Comparison of ENCODE assay signal across 24 cellular contexts in the genomic region with DNA sequence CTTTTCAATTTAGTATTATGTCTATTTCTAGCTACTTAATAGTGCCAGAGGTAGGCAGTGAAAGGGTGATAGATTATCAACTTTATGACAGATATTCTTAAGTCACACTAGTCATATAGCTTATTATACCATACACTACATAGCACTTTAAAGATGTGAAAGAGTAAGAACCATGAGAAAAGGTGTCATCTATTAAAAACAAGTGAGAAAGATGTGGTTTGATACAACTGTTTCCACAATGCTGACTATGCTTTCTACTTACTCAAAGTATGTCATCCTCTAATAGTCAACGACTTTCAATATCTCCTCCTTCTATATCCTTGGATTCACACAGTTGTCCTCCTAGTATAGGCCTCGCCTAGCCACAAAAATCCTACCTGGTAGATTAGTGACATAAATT.
"Had no signal": no experiment of that assay in that cellular context is flagged by ENCODE, and none has a peak within 500 bp of the region (broad histone marks: within the 10 kb centered on the region; RNA-seq: fewer than 3 reads in every experiment).

No MANE protein-coding gene starts in this region.

- DNase-seq: hypothalamus; islet precursor cell; left ventricle myocardium inferior; mesendoderm; naive B cell; ovary; sigmoid colon; spleen; stimulated activated CD4-positive, alpha-beta T cell treated with anti-CD3 and anti-CD28 coated beads, Interleukin-4, amount 100 ng/mL, for 24 hours; stimulated activated naive CD4-positive, alpha-beta T cell; tibial artery; trophoblast cell; upper lobe of right lung had no signal

- H3K36me3 Mint-ChIP-seq: stimulated activated effector memory CD8-positive, alpha-beta T cell treated with anti-CD3 and anti-CD28 coated beads, Interleukin-12 subunit alpha, Interleukin-12 subunit beta, amount 100 ng/mL, for 72 hours had no signal

- H3K27me3 ChIP-seq: ovary, right atrium auricular region, sigmoid colon, spleen, suprapubic skin, tibial artery, upper lobe of right lung had no signal

- H3K36me3 ChIP-seq: ovary had no signal

- H3K4me1 Mint-ChIP-seq: mesothelial cell of epicardium, naive B cell had no signal

- H3K9me3 Mint-ChIP-seq: natural killer cell treated with Interleukin-12 subunit alpha and Interleukin-12 subunit beta and Interleukin-15 and Interleukin-18, amount 100 ng/mL, for 72 hours; stimulated activated effector memory CD8-positive, alpha-beta T cell treated with anti-CD3 and anti-CD28 coated beads, Interleukin-12 subunit alpha, Interleukin-12 subunit beta, amount 100 ng/mL, for 72 hours; stimulated activated naive CD8-positive, alpha-beta T cell treated with anti-CD3 and anti-CD28 coated beads, Interleukin-15, Interleukin-2, amounts not matched to agents 100 ng/mL and 50 ng/mL, for 24 hours had no signal

- H3K9me3 ChIP-seq: ovary, sigmoid colon, suprapubic skin, upper lobe of right lung had no signal

- H3K27me3 Mint-ChIP-seq: naive B cell; natural killer cell treated with Interleukin-12 subunit alpha and Interleukin-12 subunit beta and Interleukin-15 and Interleukin-18, amount 100 ng/mL, for 72 hours; progenitor cell of endocrine pancreas; stimulated activated naive CD8-positive, alpha-beta T cell treated with anti-CD3 and anti-CD28 coated beads, Interleukin-15, Interleukin-2, amounts not matched to agents 100 ng/mL and 50 ng/mL, for 24 hours had no signal

- FAIRE-seq: small intestine, urothelium cell line had no signal

- H3K4me1 ChIP-seq: left ventricle myocardium inferior, right atrium auricular region, sigmoid colon, spleen, suprapubic skin, tibial artery, upper lobe of right lung had no signal

- ATAC-seq: stimulated activated effector memory CD8-positive, alpha-beta T cell treated with anti-CD3 and anti-CD28 coated beads, Interleukin-12 subunit alpha, Interleukin-12 subunit beta, amount 100 ng/mL, for 72 hours; upper lobe of right lung had no signal

- H3K4me3 ChIP-seq: left ventricle myocardium inferior, lung, ovary, right atrium auricular region, sigmoid colon, spleen, suprapubic skin, thoracic aorta, tibial artery, upper lobe of right lung had no signal

- H3K27ac Mint-ChIP-seq: mesothelial cell of epicardium; naive B cell; natural killer cell treated with Interleukin-12 subunit alpha and Interleukin-12 subunit beta and Interleukin-15 and Interleukin-18, amount 100 ng/mL, for 72 hours; stimulated activated effector memory CD8-positive, alpha-beta T cell treated with anti-CD3 and anti-CD28 coated beads, Interleukin-12 subunit alpha, Interleukin-12 subunit beta, amount 100 ng/mL, for 72 hours; stimulated activated naive CD8-positive, alpha-beta T cell treated with anti-CD3 and anti-CD28 coated beads, Interleukin-15, Interleukin-2, amounts not matched to agents 100 ng/mL and 50 ng/mL, for 24 hours had no signal

- H3K27ac ChIP-seq: left ventricle myocardium inferior, ovary, right atrium auricular region, sigmoid colon, spleen, suprapubic skin, thoracic aorta, tibial artery, upper lobe of right lung had no signal

- H3K4me3 Mint-ChIP-seq: mesothelial cell of epicardium; naive B cell; natural killer cell treated with Interleukin-12 subunit alpha and Interleukin-12 subunit beta and Interleukin-15 and Interleukin-18, amount 100 ng/mL, for 72 hours; stimulated activated effector memory CD8-positive, alpha-beta T cell treated with anti-CD3 and anti-CD28 coated beads, Interleukin-12 subunit alpha, Interleukin-12 subunit beta, amount 100 ng/mL, for 72 hours; stimulated activated naive CD8-positive, alpha-beta T cell treated with anti-CD3 and anti-CD28 coated beads, Interleukin-15, Interleukin-2, amounts not matched to agents 100 ng/mL and 50 ng/mL, for 24 hours had no signal
